ENCODE assay signal across 9 cellular contexts in the genomic region with DNA sequence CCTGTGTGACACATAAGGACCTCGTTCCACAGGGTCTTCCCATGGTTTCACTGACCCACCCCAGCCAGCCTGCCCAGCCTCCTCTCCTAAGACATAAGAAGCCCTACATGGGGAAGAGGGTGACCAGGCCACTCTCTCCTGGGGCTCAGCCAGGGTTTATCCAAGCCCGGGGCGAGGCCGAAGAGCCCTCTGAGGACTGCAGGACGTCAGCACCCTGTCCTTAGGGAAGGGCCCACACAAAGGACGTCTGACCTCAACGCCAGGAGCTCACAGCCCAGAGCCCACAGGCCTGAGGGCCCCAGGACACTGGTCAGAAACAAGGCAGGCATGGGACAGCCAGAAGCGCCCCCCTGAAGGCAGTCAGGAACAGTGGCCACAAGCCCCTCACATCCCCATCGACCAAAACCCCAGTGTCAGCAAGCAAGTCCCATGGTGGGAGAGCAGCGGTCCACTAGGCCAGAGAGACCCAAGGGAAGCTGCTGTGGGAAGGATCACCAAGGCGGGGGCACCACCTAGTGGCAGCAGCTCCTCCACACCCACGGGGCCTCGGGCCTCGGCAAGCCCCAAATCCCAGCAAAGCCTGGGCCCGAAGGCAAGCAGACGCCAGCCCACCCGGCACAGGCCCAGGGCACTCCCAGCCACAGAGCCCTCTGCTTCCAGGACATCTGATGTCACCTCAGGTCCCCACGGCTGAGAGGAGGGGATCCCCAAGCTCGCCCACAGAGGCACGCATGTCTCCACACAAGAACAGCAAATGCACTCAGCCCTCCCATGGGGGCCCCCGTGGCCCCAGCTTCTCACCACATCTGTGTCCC. TPM values are rescaled to one million over a fixed set of nuclear protein-coding genes. Genes with fewer than 3 reads are reported as not detected.
A peak's percentile ranks its signal among the peaks of the same experiment; 100 is the strongest.
DNase-seq lines count a peak whose midpoint lies in the region; TF ChIP-seq lines count a peak whose summit lies in the region.
"Had no signal": no experiment of that assay in that cellular context is flagged by ENCODE, and none has a peak within 500 bp of the region (broad histone marks: within the 10 kb centered on the region; RNA-seq: fewer than 3 reads in every experiment).

No MANE protein-coding gene starts in this region.

- peak; percentile 57 for TF ChIP-seq CTCF in MCF 10A (IDR thresholded peaks at IDR 0.05; ENCODE audit: unreplicated experiment)

- H3K4me3 Mint-ChIP-seq in MCF 10A (ENCODE audit: unreplicated experiment) = no peak overlapping the region
- H3K4me3 Mint-ChIP-seq: T-helper 1 cell treated with Interleukin-12 subunit alpha and Interleukin-12 subunit beta and Interleukin-4 antibody, amounts not matched to agents 30 μg/mL and 1 μg/mL, for 36 hours had no signal

- BruUV-seq in MCF 10A (replicated peaks; lab: Mats Ljungman, UMichigan) = no TSS peak

- H3K4me1 Mint-ChIP-seq in MCF 10A (ENCODE audit: insufficient read depth, unreplicated experiment) = no peaks in the 10 kb centered on the region

- no peaks in the 10 kb centered on the region for H3K9me3 Mint-ChIP-seq in MCF 10A (ENCODE audit: unreplicated experiment)
- H3K9me3 Mint-ChIP-seq: T-helper 1 cell treated with Interleukin-12 subunit alpha and Interleukin-12 subunit beta and Interleukin-4 antibody, amounts not matched to agents 30 μg/mL and 1 μg/mL, for 36 hours had no signal

- CTCF ChIA-PET in MCF 10A (lab: Yijun Ruan, JAX) = interaction anchor here (0.6 to 1.5 kb wide), 13 partner anchors 9 to 1437 kb away, joined by 3 to 6 read pairs (median 4); no protein-coding TSS in a partner anchor

- H3K36me3 Mint-ChIP-seq in MCF 10A (ENCODE audit: insufficient read depth, unreplicated experiment) = peaks cover 23% of the 10 kb centered on the region

- H3K27ac Mint-ChIP-seq in MCF 10A (ENCODE audit: low read depth, unreplicated experiment) = peak overlapping the region; percentile 66
- H3K27ac Mint-ChIP-seq: T-helper 1 cell treated with Interleukin-12 subunit alpha and Interleukin-12 subunit beta and Interleukin-4 antibody, amounts not matched to agents 30 μg/mL and 1 μg/mL, for 36 hours had no signal

- intact Hi-C loops in MCF 10A (cut with micrococcal nuclease) = loop anchor here (2.0 to 10.0 kb wide), 2 partner anchors 397 to 545 kb away; no protein-coding TSS in a partner anchor

- POLR2A ChIA-PET in MCF 10A (lab: Yijun Ruan, JAX) = interaction anchor here (0.5 kb wide), 1 partner anchor 148 kb away, joined by 3 read pairs; no protein-coding TSS in a partner anchor

- in situ Hi-C loops in KBM-7 (cut with MboI; ENCODE audit: low pct_unique_long_range_greater_than_20kb, low sequenced_read_pairs) = no loop called here

- DNase-seq in CMK (ENCODE audit: low read depth) (peak; percentile 22), GM19240 (ENCODE audit: insufficient read length, low spot score) (peak; percentile 76), KBM-7 (peak; percentile 65), T-helper 2 cell (peak in 3 of 5 experiments; percentile 18 to 66 (median 25)), MCF 10A (ENCODE audit: unreplicated experiment) (peak; percentile 39), iris pigment epithelial cell (ENCODE audit: low read depth) (peak; percentile 65), DMS153 (lab: John Stamatoyannopoulos, UW) (no peak)
- peak; percentile 15 to 29 for DNase-seq in stimulated activated CD4-positive, alpha-beta T cell treated with anti-CD3 and anti-CD28 coated beads, Interleukin-1b, Interleukin-23, amount 100 ng/mL, for 4 hours (ENCODE audit: low read depth in 2 of 2)

- no peaks in the 10 kb centered on the region for H3K27me3 Mint-ChIP-seq in MCF 10A (ENCODE audit: insufficient read depth, unreplicated experiment)

RNA-seq across cellular contexts. Expression of gene MAD1L1, which starts 23.4 kb away (rescaled TPM):
- 25.2 and 32.0 TPM in 2 replicates for total RNA-seq in MCF 10A (2022)

RNA-seq across cellular contexts. Expression of gene MRM2, which starts 32.7 kb away (rescaled TPM):
- total RNA-seq in MCF 10A (2022) = 26.9 and 32.1 TPM in 2 replicates

RNA-seq across cellular contexts. Expression of gene NUDT1, which starts 32.7 kb away (rescaled TPM):
- 20.3 and 27.2 TPM in 2 replicates for total RNA-seq in MCF 10A (2022)
